ENCODE assay signal across 20 cellular contexts in genomic region chr18:38923136-38923535, GRCh38.
DNase-seq lines count a peak whose midpoint lies in the region; ATAC-seq and TF ChIP-seq lines count a peak whose summit lies in the region.
"Had no signal": no experiment of that assay in that cellular context is flagged by ENCODE, and none has a peak within 500 bp of the region (broad histone marks: within the 10 kb centered on the region; RNA-seq: fewer than 3 reads in every experiment).

No MANE protein-coding gene starts in this region.

- no peaks in the 10 kb centered on the region for H3K79me2 ChIP-seq in PC-3 (ENCODE audit: low read length)

- DNase-seq in DMS79 (lab: John Stamatoyannopoulos, UW) (peak; percentile 10), NCI-H2029 treated with DMSO at 0.1 percent for 48 hours (lab: John Stamatoyannopoulos, UW) (peak; percentile 48), PC-3 (no peak), left kidney (ENCODE audit: low read depth, low spot score) (peak; percentile 89), HFFc6 (no peak), posterior vena cava (ENCODE audit: low spot score) (no peak), body of pancreas (no peak)
- DNase-seq: activated CD4-positive, CD25-positive, alpha-beta regulatory T cell; activated T-cell treated with anti-CD3 and anti-CD28 coated beads, Interleukin-2, amount 50 U/mL, for 72 hours; CD8-positive, alpha-beta T cell; EL; glutamatergic neuron; GM23248; NCI-H187 treated with DMSO at 0.1 percent for 48 hours; SK-N-SH; stimulated activated naive B cell treated with anti-CD40 and anti-IgM and Interleukin-4, amounts not matched to agents 10 μg/mL and 1 μg/mL and 100 μg/mL, for 72 hours had no signal

- H3K9me3 ChIP-seq in PC-3 (ENCODE audit: low read length), result no peaks in the 10 kb centered on the region
- H3K9me3 ChIP-seq in body of pancreas, result no peaks in the 10 kb centered on the region
- H3K9me3 ChIP-seq: SK-N-SH had no signal

- no TSS peak for BruUV-seq in PC-3 (replicated peaks; lab: Mats Ljungman, UMichigan)

- H3K4me1 ChIP-seq in PC-3 (ENCODE audit: insufficient read depth, low read length) (no peaks in the 10 kb centered on the region), body of pancreas (no peaks in the 10 kb centered on the region)

- H3K27me3 ChIP-seq in PC-3 (ENCODE audit: low read length) (no peaks in the 10 kb centered on the region), body of pancreas (no peaks in the 10 kb centered on the region)

- peak; percentile 24; the same call in 1 of the 2 replicates for ATAC-seq in PC-3
- no peak for ATAC-seq in body of pancreas
- ATAC-seq in GM18517 (IDR thresholded peaks at IDR 0.05; ENCODE audit: unreplicated experiment), result no peak
- ATAC-seq: activated naive CD4-positive, alpha-beta T cell treated with anti-CD3 and anti-CD28 coated beads, Interleukin-2, amount 50 U/mL, for 72 hours; activated T-cell treated with anti-CD3 and anti-CD28 coated beads, Interleukin-2, amount 50 U/mL, for 72 hours; CD8-positive, alpha-beta T cell; HepG2; stimulated activated naive B cell treated with anti-CD40 and anti-IgM and Interleukin-4, amounts not matched to agents 10 μg/mL and 1 μg/mL and 100 μg/mL, for 72 hours had no signal

- WGBS in body of pancreas, 2 donors, result 43 to 59% methylated on average over 1 of the region's 1 CpG

- H3K9me2 ChIP-seq in PC-3 (replicated peaks; ENCODE audit: low read length), result no peaks in the 10 kb centered on the region
- H3K9me2 ChIP-seq: SK-N-SH had no signal

- no peak overlapping the region for H3K4me3 ChIP-seq in PC-3 (ENCODE audit: low read length)
- H3K4me3 ChIP-seq in body of pancreas, result no peak overlapping the region
- H3K4me3 ChIP-seq: GM23248 had no signal

- peaks cover 45% of the 10 kb centered on the region for H3K9me3 Mint-ChIP-seq in HFFc6
- H3K9me3 Mint-ChIP-seq: CD8-positive, alpha-beta T cell; T-helper 2 cell treated with Interferon-gamma antibody and Interleukin-4, amounts not matched to agents 5 μg/mL and 100 μg/mL, for 36 hours had no signal

- no peak for TF ChIP-seq POLR2A in body of pancreas (IDR thresholded peaks at IDR 0.05)

- H3K36me3 ChIP-seq in PC-3 (ENCODE audit: low read depth, low read length) (no peaks in the 10 kb centered on the region), body of pancreas (replicated peaks in 1 of 2; ENCODE audit: insufficient read depth in 1 of 2, low read depth in 2 of 2) (no peaks in the 10 kb centered on the region)

- TF ChIP-seq CTCF in PC-3 (conservative IDR thresholded peaks at IDR 0.05; ENCODE audit: low read depth, low read length) (no peak), HFFc6 (IDR thresholded peaks at IDR 0.05) (no peak), body of pancreas (IDR thresholded peaks at IDR 0.05) (no peak)

- H3K4me1 Mint-ChIP-seq in HFFc6 (ENCODE audit: low read depth), result no peaks in the 10 kb centered on the region
- H3K4me1 Mint-ChIP-seq: stimulated activated naive B cell treated with anti-CD40 and anti-IgM and Interleukin-4, amounts not matched to agents 10 μg/mL and 1 μg/mL and 100 μg/mL, for 72 hours had no signal

- CTCF ChIA-PET in PC-3 (lab: Charles Lee), result no interaction called here

- H3K27ac ChIP-seq in PC-3 (ENCODE audit: low read length), result no peak overlapping the region
- H3K27ac ChIP-seq in body of pancreas, result no peak overlapping the region
- H3K27ac ChIP-seq: GM23248 had no signal

- no peak overlapping the region for H3K27ac Mint-ChIP-seq in HFFc6
- H3K27ac Mint-ChIP-seq: activated naive CD4-positive, alpha-beta T cell treated with anti-CD3 and anti-CD28 coated beads, Interleukin-2, amount 50 U/mL, for 72 hours; activated T-cell treated with anti-CD3 and anti-CD28 coated beads, Interleukin-2, amount 50 U/mL, for 72 hours; CD8-positive, alpha-beta T cell; stimulated activated naive B cell treated with anti-CD40 and anti-IgM and Interleukin-4, amounts not matched to agents 10 μg/mL and 1 μg/mL and 100 μg/mL, for 72 hours; T-helper 2 cell treated with Interferon-gamma antibody and Interleukin-4, amounts not matched to agents 5 μg/mL and 100 μg/mL, for 36 hours had no signal

- H3F3A ChIP-seq in PC-3 (ENCODE audit: low read length, unreplicated experiment), result no peaks in the 10 kb centered on the region

- no peak overlapping the region for H2AFZ ChIP-seq in PC-3 (ENCODE audit: low read length)
- H2AFZ ChIP-seq: GM23248 had no signal

- no peak overlapping the region for H3K4me2 ChIP-seq in PC-3 (ENCODE audit: low read length)
- H3K4me2 ChIP-seq: SK-N-SH had no signal

- H3K36me3 Mint-ChIP-seq in HFFc6 (ENCODE audit: low read depth), result no peaks in the 10 kb centered on the region
- H3K36me3 Mint-ChIP-seq: CD8-positive, alpha-beta T cell; stimulated activated naive B cell treated with anti-CD40 and anti-IgM and Interleukin-4, amounts not matched to agents 10 μg/mL and 1 μg/mL and 100 μg/mL, for 72 hours had no signal

- H3K27me3 Mint-ChIP-seq in HFFc6 (ENCODE audit: insufficient read depth), result no peaks in the 10 kb centered on the region
- H3K27me3 Mint-ChIP-seq: stimulated activated naive B cell treated with anti-CD40 and anti-IgM and Interleukin-4, amounts not matched to agents 10 μg/mL and 1 μg/mL and 100 μg/mL, for 72 hours had no signal

- H3K9ac ChIP-seq in PC-3 (ENCODE audit: low read length), result no peak overlapping the region
- H3K9ac ChIP-seq: GM23248, SK-N-SH had no signal

- intact Hi-C loops in PC-3 (cut with micrococcal nuclease), result no loop called here
- intact Hi-C loops in posterior vena cava (cut with DNase I), result no loop called here
- intact Hi-C loops in body of pancreas (cut with DNase I), result no loop called here

- no peaks in the 10 kb centered on the region for H4K20me1 ChIP-seq in PC-3 (ENCODE audit: low read length)

- POLR2A ChIA-PET in PC-3 (lab: Charles Lee; ENCODE audit: unreplicated experiment), result no interaction called here

- H3K4me3 Mint-ChIP-seq in HFFc6, result no peak overlapping the region
- H3K4me3 Mint-ChIP-seq: activated T-cell treated with anti-CD3 and anti-CD28 coated beads, Interleukin-2, amount 50 U/mL, for 72 hours; CD8-positive, alpha-beta T cell; stimulated activated naive B cell treated with anti-CD40 and anti-IgM and Interleukin-4, amounts not matched to agents 10 μg/mL and 1 μg/mL and 100 μg/mL, for 72 hours; T-helper 2 cell treated with Interferon-gamma antibody and Interleukin-4, amounts not matched to agents 5 μg/mL and 100 μg/mL, for 36 hours had no signal

Comparison
In these comparisons a context has a peak if more than half of its experiments do, and no peak if none do; other contexts are left out.
1. DNase-seq: peak in DMS79 (single experiment), NCI-H2029 treated with DMSO at 0.1 percent for 48 hours (single experiment) and left kidney (single experiment); none in PC-3 (single experiment), HFFc6 (single experiment), posterior vena cava (single experiment) and body of pancreas (0 of 4).